19 cellular contexts compared by ENCODE assay signal in genomic region chr21:32461503-32461902, GRCh38. TPM values are rescaled to one million over a fixed set of nuclear protein-coding genes. Genes with fewer than 3 reads are reported as not detected.
DNase-seq lines count a peak whose midpoint lies in the region; ATAC-seq, FAIRE-seq and TF ChIP-seq lines count a peak whose summit lies in the region.
"Had no signal": no experiment of that assay in that cellular context is flagged by ENCODE, and none has a peak within 500 bp of the region (broad histone marks: within the 10 kb centered on the region; RNA-seq: fewer than 3 reads in every experiment).

No MANE protein-coding gene starts in this region.

- no peak overlapping the region for H2BK15ac ChIP-seq in IMR-90 (ENCODE audit: low read depth, low read length)

- H3K79me1 ChIP-seq in IMR-90 (ENCODE audit: low read depth in 1 of 2, low read length in 2 of 2): peaks cover 0 to 4% of the 10 kb centered on the region in 2 experiments; a peak in 1 of 4 replicates

- no peak overlapping the region for H3K56ac ChIP-seq in IMR-90 (ENCODE audit: extremely low read depth, insufficient read depth, low read length)

- peaks cover 36% of the 10 kb centered on the region for H3K4me1 Mint-ChIP-seq in chondrocyte (ENCODE audit: low read depth)
- H3K4me1 Mint-ChIP-seq: B cell had no signal

- no peaks in the 10 kb centered on the region for H4K20me1 ChIP-seq in IMR-90 (ENCODE audit: insufficient read depth, low read length)
- H4K20me1 ChIP-seq: BLaER1 treated with 17β-estradiol and CSF1 and Interleukin-3, amounts not matched to agents 10 nM and 100 nM had no signal

- FAIRE-seq in A549 (lab: Jason Lieb, UNC): no peak
- FAIRE-seq: G401.6, GM12891, H54, HTR-8/SVneo had no signal

- H3K27me3 Mint-ChIP-seq in chondrocyte (ENCODE audit: low read depth): no peaks in the 10 kb centered on the region
- H3K27me3 Mint-ChIP-seq: CD8-positive, alpha-beta memory T cell had no signal

- no peak for DNase-seq in A549 (ENCODE audit: low read depth in 1 of 2, low spot score in 1 of 2)
- DNase-seq in IMR-90: no peak
- DNase-seq in chondrocyte (ENCODE audit: low spot score): peak; percentile 2
- no peak for DNase-seq in thoracic aorta (ENCODE audit: low spot score)
- DNase-seq in KBM-7: no peak
- no peak for DNase-seq in NCI-H82 (lab: John Stamatoyannopoulos, UW)
- DNase-seq in NCI-H1105 treated with DMSO at 0.1 percent for 48 hours (lab: John Stamatoyannopoulos, UW): no peak
- DNase-seq: CD8-positive, alpha-beta memory T cell; COR-L47; HCEC 1CT had no signal

- H3K4me3 ChIP-seq in A549 (no peak overlapping the region), IMR-90 (ENCODE audit: insufficient read depth, low read depth, low read length) (no peak overlapping the region), thoracic aorta (no peak overlapping the region)
- H3K4me3 ChIP-seq: BLaER1 treated with 17β-estradiol and CSF1 and Interleukin-3, amounts not matched to agents 10 nM and 100 nM; GM23338 had no signal

- BruUV-seq in IMR-90 (replicated peaks; lab: Mats Ljungman, UMichigan): no TSS peak

- no peak overlapping the region; the same call in 1 of the 2 replicates for H2BK120ac ChIP-seq in IMR-90 (ENCODE audit: low read depth, low read length)

- CTCF ChIA-PET in A549 (lab: Yijun Ruan, JAX) (interaction anchor here (1.0 to 1.5 kb wide), 2 partner anchors 47 to 58 kb away, joined by 3 to 4 read pairs; no protein-coding TSS in a partner anchor), IMR-90 (lab: Yijun Ruan, JAX) (no interaction called here)

- no peak overlapping the region; the same call in 1 of the 2 replicates for H2BK20ac ChIP-seq in IMR-90 (ENCODE audit: low read depth, low read length)

- no peak overlapping the region for H3K9ac ChIP-seq in IMR-90 (ENCODE audit: low read depth, low read length)
- H3K9ac ChIP-seq: BLaER1 treated with 17β-estradiol and CSF1 and Interleukin-3, amounts not matched to agents 10 nM and 100 nM had no signal

- H3K4me1 ChIP-seq in A549: peaks cover 86% of the 10 kb centered on the region
- H3K4me1 ChIP-seq in IMR-90 (ENCODE audit: control insufficient read depth, insufficient read depth, low read length): peaks cover 30% of the 10 kb centered on the region
- peaks cover 35 to 50% of the 10 kb centered on the region in 2 donors for H3K4me1 ChIP-seq in thoracic aorta (ENCODE audit: control insufficient read depth in 1 of 2, low read depth in 2 of 2)
- H3K4me1 ChIP-seq: BLaER1 treated with 17β-estradiol and CSF1 and Interleukin-3, amounts not matched to agents 10 nM and 100 nM had no signal

- 93% methylated on average over 6 of the region's 6 CpGs for WGBS in A549 (ENCODE audit: missing lambda C conversion rate)
- WGBS in IMR-90 (ENCODE audit: extremely low coverage in 2 of 2, insufficient read length in 1 of 2), 2 experiments: no CpG with 5 or more reads among the region's 6 CpGs

- H3K9me1 ChIP-seq in IMR-90 (ENCODE audit: insufficient read depth, low read length): peaks cover 6% of the 10 kb centered on the region; the same call in 1 of the 2 replicates

- no peak overlapping the region for H3K4ac ChIP-seq in IMR-90 (ENCODE audit: low read depth, low read length)

- H3K9me3 ChIP-seq in A549 (no peaks in the 10 kb centered on the region), IMR-90 (ENCODE audit: control insufficient read depth, insufficient read depth, low read length) (no peaks in the 10 kb centered on the region), thoracic aorta (no peaks in the 10 kb centered on the region)

- H2BK5ac ChIP-seq in IMR-90 (ENCODE audit: low read depth, low read length, poor library complexity, severe bottlenecking): no peak overlapping the region

- no peak overlapping the region for H3K4me3 Mint-ChIP-seq in chondrocyte (ENCODE audit: unreplicated experiment)
- H3K4me3 Mint-ChIP-seq: B cell; CD8-positive, alpha-beta memory T cell; GM23338; IgD-negative memory B cell had no signal

- no peak overlapping the region for H4K5ac ChIP-seq in IMR-90 (ENCODE audit: low read depth, low read length)

- H3K14ac ChIP-seq in IMR-90 (replicated peaks; ENCODE audit: low read depth, low read length): 0 out of 2 replicates have a peak overlapping the region, but pooled peaks have one; percentile 26

- no peak overlapping the region for H3K18ac ChIP-seq in IMR-90 (ENCODE audit: low read depth, low read length)

- TF ChIP-seq EP300 in A549 (IDR thresholded peaks at IDR 0.05): no peak

- H3K27ac ChIP-seq in A549 (peak overlapping the region; percentile 97 to 99), IMR-90 (ENCODE audit: insufficient read depth, low read length) (no peak overlapping the region), thoracic aorta (peak overlapping the region; percentile 6 to 86)
- H3K27ac ChIP-seq: 22Rv1; BLaER1 treated with 17β-estradiol and CSF1 and Interleukin-3, amounts not matched to agents 10 nM and 100 nM had no signal

- H3K23ac ChIP-seq in IMR-90 (ENCODE audit: low read depth, low read length): 0 out of 2 replicates have a peak overlapping the region, but pooled peaks have one; percentile 23

- ATAC-seq in A549 (no peak), IMR-90 (ENCODE audit: low read depth) (no peak), thoracic aorta (ENCODE audit: insufficient number of reproducible peaks, low FRiP score, low read depth) (no peak)
- ATAC-seq: GM23338 had no signal

- in situ Hi-C loops in IMR-90 (cut with MboI; ENCODE audit: low sequenced_read_pairs): no loop called here
- in situ Hi-C loops in KBM-7 (cut with MboI; ENCODE audit: low pct_unique_long_range_greater_than_20kb, low sequenced_read_pairs): no loop called here

- H2AFZ ChIP-seq in IMR-90 (replicated peaks; ENCODE audit: low read length, poor library complexity): no peak overlapping the region
- H2AFZ ChIP-seq: GM23338 had no signal

- POLR2A ChIA-PET in A549 (lab: Yijun Ruan, JAX) (no interaction called here), IMR-90 (lab: Charles Lee; ENCODE audit: unreplicated experiment) (no interaction called here)

- no peak for TF ChIP-seq POLR2A in A549 (IDR thresholded peaks at IDR 0.05; ENCODE audit: low read length)
- TF ChIP-seq POLR2A in IMR-90 (IDR thresholded peaks at IDR 0.05; ENCODE audit: low read depth, low read length): no peak

- H2AK9ac ChIP-seq in IMR-90 (replicated peaks; ENCODE audit: low read depth, low read length, poor library complexity): no peak overlapping the region

- intact Hi-C loops in IMR-90 (cut with micrococcal nuclease): no loop called here

- TF ChIP-seq CTCF in A549 (IDR thresholded peaks at IDR 0.05): no peak
- TF ChIP-seq CTCF in IMR-90 (conservative IDR thresholded peaks at IDR 0.05; ENCODE audit: low read depth, low read length): no peak
- TF ChIP-seq CTCF in chondrocyte (IDR thresholded peaks at IDR 0.05): no peak
- no peak for TF ChIP-seq CTCF in thoracic aorta (IDR thresholded peaks at IDR 0.05)

- dilution Hi-C loops in IMR-90 (cut with HindIII; ENCODE audit: low sequenced_read_pairs, unreplicated experiment): no loop called here

- H3K9me3 Mint-ChIP-seq in chondrocyte (ENCODE audit: low read depth): no peaks in the 10 kb centered on the region
- H3K9me3 Mint-ChIP-seq: CD8-positive, alpha-beta memory T cell had no signal

- H3K36me3 ChIP-seq in IMR-90 (ENCODE audit: control insufficient read depth, insufficient read depth, low read length) (no peaks in the 10 kb centered on the region), thoracic aorta (peaks cover 24% of the 10 kb centered on the region)
- H3K36me3 ChIP-seq: BLaER1 treated with 17β-estradiol and CSF1 and Interleukin-3, amounts not matched to agents 10 nM and 100 nM had no signal

- peaks cover 2% of the 10 kb centered on the region for H3K36me3 Mint-ChIP-seq in chondrocyte (ENCODE audit: low read depth)

- peak overlapping the region; percentile 51; the same call in 1 of the 2 replicates for H2AK5ac ChIP-seq in IMR-90 (ENCODE audit: low read depth, low read length)

- H3K4me2 ChIP-seq in A549 (peak overlapping the region; percentile 70; the same call in 1 of the 3 replicates), IMR-90 (ENCODE audit: low read depth, low read length) (no peak overlapping the region)
- H3K4me2 ChIP-seq: BLaER1 treated with 17β-estradiol and CSF1 and Interleukin-3, amounts not matched to agents 10 nM and 100 nM; GM23338 had no signal

- H4K91ac ChIP-seq in IMR-90 (ENCODE audit: insufficient read depth, low read depth, low read length): no peak overlapping the region

- no peak overlapping the region for H4K8ac ChIP-seq in IMR-90 (ENCODE audit: low read depth in 2 of 2, low read length in 2 of 2)

- TF ChIP-seq RAD21 in A549 (conservative IDR thresholded peaks at IDR 0.05 in 1 of 2, IDR thresholded peaks at IDR 0.05 in 1 of 2): no peak
- no peak for TF ChIP-seq RAD21 in IMR-90 (IDR thresholded peaks at IDR 0.05; ENCODE audit: low read length)

- H3K27me3 ChIP-seq in IMR-90 (ENCODE audit: control insufficient read depth, insufficient read depth, low read length) (no peaks in the 10 kb centered on the region), thoracic aorta (replicated peaks; ENCODE audit: insufficient read depth) (no peaks in the 10 kb centered on the region)
- H3K27me3 ChIP-seq: BLaER1 treated with 17β-estradiol and CSF1 and Interleukin-3, amounts not matched to agents 10 nM and 100 nM had no signal

- no peak overlapping the region for H3K27ac Mint-ChIP-seq in chondrocyte (ENCODE audit: unreplicated experiment)
- H3K27ac Mint-ChIP-seq: B cell, GM23338, IgD-negative memory B cell had no signal

TF ChIP-seq in A549, 52 proteins besides CTCF, POLR2A, EP300 and RAD21 (continues in another document):
- TF ChIP-seq CHD2 (IDR thresholded peaks at IDR 0.05; ENCODE audit: low read length, partially characterized antibody): no peak
- TF ChIP-seq NR3C1 (IDR thresholded peaks at IDR 0.05): no peak

RNA-seq across cellular contexts. Expression of gene EVA1C, which starts 49.0 kb away (rescaled TPM):
- polyA plus RNA-seq in A549 (2011; rRNA removed) (41.1 and 45.5 TPM in 2 replicates), A549 (2017; fragmentation: RNase III; extraction: RNeasy Plus Mini Kit Qiagen cat#74134 plus additional on column Dnase treatment) (42.3 to 50.4 TPM (median 48.0 TPM) in 3 replicates), IMR-90 (2012; rRNA removed) (1.1 and 1.3 TPM in 2 replicates)
- 14.5 and 15.7 TPM in 2 replicates for polyA plus RNA-seq in A549 (2012; cell fraction: cytosol; rRNA removed)
- 13.0 and 15.6 TPM in 2 replicates for polyA plus RNA-seq in A549 (2012; cell fraction: nucleus; rRNA removed)
- polyA minus RNA-seq in A549 (2011; rRNA and poly(A)+ RNA removed): 22.8 and 29.4 TPM in 2 replicates
- total RNA-seq in IMR-90 (2012; rRNA removed) (0.72 and 0.83 TPM in 2 replicates), chondrocyte (1.5 to 2.0 TPM (median 1.6 TPM) in 3 replicates), thoracic aorta (100 to 1,000 TPM in 1 of 2 donors, 10 to 100 TPM in 1; 81.2 to 115 TPM)
- 0.85 and 1.1 TPM in 2 replicates for polyA plus RNA-seq in IMR-90 (2012; cell fraction: cytosol; rRNA removed)
- 1.2 and 1.5 TPM in 2 replicates for polyA plus RNA-seq in IMR-90 (2012; cell fraction: nucleus; rRNA removed; ENCODE audit: low replicate concordance)

Comparison
In these comparisons a context has a peak if more than half of its experiments do, and no peak if none do; other contexts are left out.
1. RNA of gene EVA1C, which starts 49.0 kb away (total RNA-seq): 81.2 to 115 TPM in thoracic aorta; 1.5 to 2.0 TPM in chondrocyte and 0.72 to 0.83 TPM in IMR-90; every median in the first group is over 10 times any median in the second.